In the genomic region with DNA sequence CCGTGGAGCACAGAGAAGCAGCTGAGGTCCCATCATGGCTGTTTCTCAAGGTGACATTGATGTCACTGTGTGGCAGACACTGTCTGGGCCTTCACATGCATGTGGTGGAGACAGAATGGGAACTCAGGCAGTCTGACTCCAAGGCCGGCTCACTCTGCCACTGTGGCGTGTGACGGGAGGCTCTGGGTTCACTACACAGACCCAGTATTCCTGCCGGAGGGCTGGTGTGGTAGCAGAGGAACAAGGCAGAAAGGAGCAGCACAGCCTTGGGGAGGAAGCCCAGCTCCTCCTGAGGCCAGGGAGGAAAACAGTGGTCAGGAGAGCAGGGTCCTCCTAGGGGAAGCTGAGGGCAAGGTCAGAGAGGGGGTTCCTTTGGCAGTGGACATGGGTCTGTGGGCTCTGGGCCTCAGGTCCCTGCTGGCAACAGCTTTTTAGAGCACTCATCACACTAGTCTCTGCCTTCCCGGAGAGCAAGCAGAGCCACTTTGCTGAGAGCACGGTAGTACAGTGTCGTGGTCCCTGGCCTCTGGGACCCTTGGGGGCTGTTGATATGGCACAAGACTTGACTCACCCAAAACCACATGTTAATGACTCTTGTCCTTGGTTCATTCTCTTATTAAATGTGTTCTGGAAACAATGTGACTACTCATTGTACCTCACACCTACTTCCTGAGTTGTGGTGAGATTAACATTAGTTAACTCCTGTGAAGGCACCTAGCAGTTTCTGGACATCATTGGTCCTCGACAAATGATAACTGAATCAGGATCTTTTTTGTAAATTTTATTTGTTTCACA, we compare ENCODE assay signal across 15 cellular contexts. TPM values are rescaled to one million over a fixed set of nuclear protein-coding genes. Genes with fewer than 3 reads are reported as not detected.
DNase-seq lines count a peak whose midpoint lies in the region; ATAC-seq, FAIRE-seq and TF ChIP-seq lines count a peak whose summit lies in the region.
"Had no signal": no experiment of that assay in that cellular context is flagged by ENCODE, and none has a peak within 500 bp of the region (broad histone marks: within the 10 kb centered on the region; RNA-seq: fewer than 3 reads in every experiment).

No MANE protein-coding gene starts in this region.

- H3K27me3 ChIP-seq in esophagus squamous epithelium = no peaks in the 10 kb centered on the region
- H3K27me3 ChIP-seq: BLaER1 treated with 17β-estradiol and CSF1 and Interleukin-3, amounts not matched to agents 10 nM and 100 nM; tibial artery had no signal

- H3K36me3 ChIP-seq in esophagus squamous epithelium = peaks cover 0 to 79% (median 17%) of the 10 kb centered on the region in 3 donors

- no peaks in the 10 kb centered on the region for H3K9me3 ChIP-seq in esophagus squamous epithelium
- H3K9me3 ChIP-seq: BLaER1 treated with 17β-estradiol and CSF1 and Interleukin-3, amounts not matched to agents 10 nM and 100 nM; psoas muscle; tibial artery had no signal

- H3K27ac Mint-ChIP-seq in activated naive CD8-positive, alpha-beta T cell treated with anti-CD3 and anti-CD28 coated beads, Interleukin-2, amount 50 U/mL, for 24 hours = peak overlapping the region; percentile 19

- H3K36me3 Mint-ChIP-seq in activated naive CD8-positive, alpha-beta T cell treated with anti-CD3 and anti-CD28 coated beads, Interleukin-2, amount 50 U/mL, for 24 hours (ENCODE audit: low read depth) = peaks cover 46% of the 10 kb centered on the region

- H3K4me1 ChIP-seq in esophagus squamous epithelium = no peaks in the 10 kb centered on the region
- H3K4me1 ChIP-seq: psoas muscle, tibial artery had no signal

- no peak for DNase-seq in activated CD4-positive, CD25-positive, alpha-beta regulatory T cell (lab: John Stamatoyannopoulos, UW)
- peak; percentile 14 for DNase-seq in LHCN-M2 (ENCODE audit: low read depth)
- peak; percentile 16 for DNase-seq in activated naive CD8-positive, alpha-beta T cell treated with anti-CD3 and anti-CD28 coated beads, Interleukin-2, amount 50 U/mL, for 24 hours
- DNase-seq in posterior vena cava (ENCODE audit: low spot score) = peak; percentile 72
- DNase-seq in esophagus squamous epithelium (lab: John Stamatoyannopoulos, UW) = no peak
- no peak for DNase-seq in D721Med (ENCODE audit: insufficient read length, low spot score)
- DNase-seq in SIG-M5 (lab: John Stamatoyannopoulos, UW) = no peak
- DNase-seq: GF-D8, NCI-H1417 treated with DMSO at 0.1 percent for 48 hours had no signal

- H3K4me3 Mint-ChIP-seq in activated naive CD8-positive, alpha-beta T cell treated with anti-CD3 and anti-CD28 coated beads, Interleukin-2, amount 50 U/mL, for 24 hours = no peak overlapping the region
- H3K4me3 Mint-ChIP-seq: neural crest cell had no signal

- H3K4me3 ChIP-seq in esophagus squamous epithelium = no peak overlapping the region
- H3K4me3 ChIP-seq: BLaER1 treated with 17β-estradiol and CSF1 and Interleukin-3, amounts not matched to agents 10 nM and 100 nM; psoas muscle; SK-N-MC; tibial artery had no signal

- peaks cover 14% of the 10 kb centered on the region for H3K4me1 Mint-ChIP-seq in activated naive CD8-positive, alpha-beta T cell treated with anti-CD3 and anti-CD28 coated beads, Interleukin-2, amount 50 U/mL, for 24 hours
- H3K4me1 Mint-ChIP-seq: neural crest cell had no signal

- TF ChIP-seq CTCF in esophagus squamous epithelium (IDR thresholded peaks at IDR 0.05) (no peak), D721Med (IDR thresholded peaks at IDR 0.05; ENCODE audit: insufficient read depth, missing control alignments) (no peak)

- peak; percentile 75 to 76 for ATAC-seq in activated CD4-positive, CD25-positive, alpha-beta regulatory T cell treated with anti-CD3 and anti-CD28 coated beads, Interleukin-2, amount 50 U/mL, for 24 hours
- peak; percentile 87 for ATAC-seq in activated naive CD8-positive, alpha-beta T cell treated with anti-CD3 and anti-CD28 coated beads, Interleukin-2, amount 50 U/mL, for 24 hours

- H3K27ac ChIP-seq in esophagus squamous epithelium = no peak overlapping the region
- H3K27ac ChIP-seq: BLaER1 treated with 17β-estradiol and CSF1 and Interleukin-3, amounts not matched to agents 10 nM and 100 nM; psoas muscle; SK-N-MC; tibial artery had no signal

- WGBS in esophagus squamous epithelium, 2 donors = 88 to 94% methylated on average over 5 to 8 of the region's 9 CpGs

- intact Hi-C loops in posterior vena cava (cut with DNase I) (no loop called here), esophagus squamous epithelium (cut with DNase I) (loop anchor here (5.0 kb wide), 1 partner anchor 430 kb away; no protein-coding TSS in a partner anchor)

- FAIRE-seq in D721Med (lab: Jason Lieb, UNC) = no peak

- no peaks in the 10 kb centered on the region for H3K27me3 Mint-ChIP-seq in activated naive CD8-positive, alpha-beta T cell treated with anti-CD3 and anti-CD28 coated beads, Interleukin-2, amount 50 U/mL, for 24 hours

- H3K9me3 Mint-ChIP-seq in activated naive CD8-positive, alpha-beta T cell treated with anti-CD3 and anti-CD28 coated beads, Interleukin-2, amount 50 U/mL, for 24 hours = no peaks in the 10 kb centered on the region
- H3K9me3 Mint-ChIP-seq: neural crest cell had no signal

- TF ChIP-seq POLR2A in esophagus squamous epithelium (IDR thresholded peaks at IDR 0.05) = no peak

RNA-seq across cellular contexts. Expression of a gene that starts 21.3 kb away (rescaled TPM):
- total RNA-seq in LHCN-M2 (2014; rRNA removed) (16.1 and 20.5 TPM in 2 replicates), posterior vena cava (10 to 100 TPM in 1 of 2 donors, 1 to 10 TPM in 1; 7.4 to 11.3 TPM), esophagus squamous epithelium (10 to 100 TPM in 3 of 4 donors, 1 to 10 TPM in 1; 7.0 to 29.0 (median 14.0) TPM)
- 13.0 TPM for polyA plus RNA-seq in LHCN-M2 (2012)

RNA-seq across cellular contexts. Expression of a gene that starts 53.7 kb away (rescaled TPM):
- total RNA-seq in LHCN-M2 (2014; rRNA removed) (9.5 and 11.1 TPM in 2 replicates), posterior vena cava (under 1 TPM; 0.19 to 0.93 TPM), esophagus squamous epithelium (1 to 10 TPM in 1 of 4 donors, under 1 TPM in 2, not detected in 1; under 0.01 to 2.7 (median 0.61) TPM)
- 5.1 TPM for polyA plus RNA-seq in LHCN-M2 (2012)

Comparison
In these comparisons a context has a peak if more than half of its experiments do, and no peak if none do; other contexts are left out.
1. DNase-seq: peak in LHCN-M2 (single experiment), activated naive CD8-positive, alpha-beta T cell treated with anti-CD3 and anti-CD28 coated beads, Interleukin-2, amount 50 U/mL, for 24 hours (single experiment) and posterior vena cava (single experiment); none in activated CD4-positive, CD25-positive, alpha-beta regulatory T cell (0 of 4), esophagus squamous epithelium (single experiment), D721Med (single experiment) and SIG-M5 (single experiment).